27 cellular contexts compared by ENCODE assay signal in genomic region chr6:53209681-53210080, GRCh38.
"Had no signal": no experiment of that assay in that cellular context is flagged by ENCODE, and none has a peak within 500 bp of the region (broad histone marks: within the 10 kb centered on the region; RNA-seq: fewer than 3 reads in every experiment).

No MANE protein-coding gene starts in this region.

- H3K4me3 Mint-ChIP-seq: stimulated activated effector memory CD8-positive, alpha-beta T cell treated with anti-CD3 and anti-CD28 coated beads, Interleukin-12 subunit alpha, Interleukin-12 subunit beta, amount 100 ng/mL, for 72 hours; stimulated activated memory B cell treated with anti-CD40 and anti-IgM and Interleukin-4, amounts not matched to agents 10 μg/mL and 1 μg/mL and 100 μg/mL, for 72 hours; stimulated activated naive B cell treated with anti-CD40 and anti-IgM and Interleukin-4, amounts not matched to agents 10 μg/mL and 1 μg/mL and 100 μg/mL, for 72 hours; stimulated activated naive CD8-positive, alpha-beta T cell treated with anti-CD3 and anti-CD28 coated beads, Interleukin-15, amount 100 ng/mL, for 72 hours; stimulated activated naive CD8-positive, alpha-beta T cell treated with anti-CD3 and anti-CD28 coated beads, Interleukin-15, Interleukin-2, amounts not matched to agents 100 ng/mL and 50 ng/mL, for 24 hours; type B pancreatic cell had no signal

- H3K27me3 ChIP-seq: stomach, suprapubic skin, testis, thyroid gland, tibial nerve, transverse colon, upper lobe of left lung, upper lobe of right lung, uterus, vagina had no signal

- H3K36me3 ChIP-seq: stomach, suprapubic skin, thoracic aorta, thyroid gland, tibial nerve, transverse colon, upper lobe of left lung, upper lobe of right lung, uterus, vagina had no signal

- H3K27me3 Mint-ChIP-seq: stimulated activated memory B cell treated with anti-CD40 and anti-IgM and Interleukin-4, amounts not matched to agents 10 μg/mL and 1 μg/mL and 100 μg/mL, for 72 hours; stimulated activated naive B cell treated with anti-CD40 and anti-IgM and Interleukin-4, amounts not matched to agents 10 μg/mL and 1 μg/mL and 100 μg/mL, for 72 hours; stimulated activated naive CD8-positive, alpha-beta T cell treated with anti-CD3 and anti-CD28 coated beads, Interleukin-15, amount 100 ng/mL, for 72 hours; stimulated activated naive CD8-positive, alpha-beta T cell treated with anti-CD3 and anti-CD28 coated beads, Interleukin-15, Interleukin-2, amounts not matched to agents 100 ng/mL and 50 ng/mL, for 24 hours; type B pancreatic cell had no signal

- H3K27ac Mint-ChIP-seq: stimulated activated effector memory CD8-positive, alpha-beta T cell treated with anti-CD3 and anti-CD28 coated beads, Interleukin-12 subunit alpha, Interleukin-12 subunit beta, amount 100 ng/mL, for 72 hours; stimulated activated memory B cell treated with anti-CD40 and anti-IgM and Interleukin-4, amounts not matched to agents 10 μg/mL and 1 μg/mL and 100 μg/mL, for 72 hours; stimulated activated naive B cell treated with anti-CD40 and anti-IgM and Interleukin-4, amounts not matched to agents 10 μg/mL and 1 μg/mL and 100 μg/mL, for 72 hours; stimulated activated naive CD8-positive, alpha-beta T cell treated with anti-CD3 and anti-CD28 coated beads, Interleukin-15, amount 100 ng/mL, for 72 hours; stimulated activated naive CD8-positive, alpha-beta T cell treated with anti-CD3 and anti-CD28 coated beads, Interleukin-15, Interleukin-2, amounts not matched to agents 100 ng/mL and 50 ng/mL, for 24 hours; type B pancreatic cell had no signal

- ATAC-seq: stimulated activated effector memory CD8-positive, alpha-beta T cell treated with anti-CD3 and anti-CD28 coated beads, Interleukin-12 subunit alpha, Interleukin-12 subunit beta, amount 100 ng/mL, for 72 hours; stimulated activated memory B cell treated with anti-CD40 and anti-IgM and Interleukin-4, amounts not matched to agents 10 μg/mL and 1 μg/mL and 100 μg/mL, for 72 hours; stimulated activated naive B cell treated with anti-CD40 and anti-IgM and Interleukin-4, amounts not matched to agents 10 μg/mL and 1 μg/mL and 100 μg/mL, for 72 hours; stimulated activated naive CD8-positive, alpha-beta T cell treated with anti-CD3 and anti-CD28 coated beads, Interleukin-15, amount 100 ng/mL, for 72 hours; stimulated activated naive CD8-positive, alpha-beta T cell treated with anti-CD3 and anti-CD28 coated beads, Interleukin-15, Interleukin-2, amounts not matched to agents 100 U/mL and 50 U/mL, for 24 hours; upper lobe of right lung had no signal

- H3K9me3 Mint-ChIP-seq: stimulated activated effector memory CD8-positive, alpha-beta T cell treated with anti-CD3 and anti-CD28 coated beads, Interleukin-12 subunit alpha, Interleukin-12 subunit beta, amount 100 ng/mL, for 72 hours; stimulated activated memory B cell treated with anti-CD40 and anti-IgM and Interleukin-4, amounts not matched to agents 10 μg/mL and 1 μg/mL and 100 μg/mL, for 72 hours; stimulated activated naive CD8-positive, alpha-beta T cell treated with anti-CD3 and anti-CD28 coated beads, Interleukin-15, Interleukin-2, amounts not matched to agents 100 ng/mL and 50 ng/mL, for 24 hours; type B pancreatic cell had no signal

- H3K9me3 ChIP-seq: suprapubic skin, testis, thoracic aorta, thyroid gland, transverse colon, upper lobe of right lung, uterus, vagina had no signal

- H3K4me3 ChIP-seq: stomach, suprapubic skin, testis, thoracic aorta, thyroid gland, tibial nerve, transverse colon, upper lobe of left lung, upper lobe of right lung, uterus, vagina had no signal

- H3K27ac ChIP-seq: stomach, suprapubic skin, testis, thoracic aorta, thyroid gland, tibial nerve, transverse colon, upper lobe of left lung, upper lobe of right lung, uterus, vagina had no signal

- H3K36me3 Mint-ChIP-seq: stimulated activated effector memory CD8-positive, alpha-beta T cell treated with anti-CD3 and anti-CD28 coated beads, Interleukin-12 subunit alpha, Interleukin-12 subunit beta, amount 100 ng/mL, for 72 hours; type B pancreatic cell had no signal

- H3K4me1 ChIP-seq: stomach, suprapubic skin, testis, thyroid gland, tibial nerve, transverse colon, upper lobe of left lung, upper lobe of right lung, uterus, vagina had no signal

- H3K4me1 Mint-ChIP-seq: stimulated activated effector memory CD8-positive, alpha-beta T cell treated with anti-CD3 and anti-CD28 coated beads, Interleukin-12 subunit alpha, Interleukin-12 subunit beta, amount 100 ng/mL, for 72 hours had no signal

- DNase-seq: stimulated activated CD4-positive, alpha-beta T cell treated with anti-CD3 and anti-CD28 coated beads, Interleukin-2, amount 100 ng/mL, for 48 hours; stimulated activated CD4-positive, alpha-beta T cell treated with anti-CD3 and anti-CD28 coated beads, Interleukin-4, amount 100 ng/mL, for 1 hour; stimulated activated CD4-positive, alpha-beta T cell treated with anti-CD3 and anti-CD28 coated beads, Interleukin-4, amount 100 ng/mL, for 24 hours; stimulated activated CD4-positive, alpha-beta T cell treated with anti-CD3 and anti-CD28 coated beads, Interleukin-4, amount 100 ng/mL, for 4 hours; stimulated activated CD8-positive, alpha-beta memory T cell treated with anti-CD3 and anti-CD28 coated beads, Interleukin-4, amount 100 ng/mL, for 48 hours; stimulated activated naive B cell treated with anti-CD40 and anti-IgM and Interleukin-4, amounts not matched to agents 10 μg/mL and 1 μg/mL and 100 μg/mL, for 72 hours; stimulated activated naive CD4-positive, alpha-beta T cell; stimulated activated naive CD4-positive, alpha-beta T cell treated with Interleukin-2 at 50 U/mL for 16 hours; stimulated activated naive CD8-positive, alpha-beta T cell treated with anti-CD3 and anti-CD28 coated beads, Interleukin-15, amount 100 ng/mL, for 72 hours; stimulated activated naive CD8-positive, alpha-beta T cell treated with anti-CD3 and anti-CD28 coated beads, Interleukin-15, Interleukin-2, amounts not matched to agents 100 U/mL and 50 U/mL, for 24 hours; stomach; substantia nigra; testis; thyroid gland; transverse colon; trophoblast cell; upper lobe of left lung; upper lobe of right lung; uterus had no signal
